In genomic region chr11:134178275-134178674, GRCh38 we compare ENCODE assay signal across 31 cellular contexts.
"Had no signal": no experiment of that assay in that cellular context is flagged by ENCODE, and none has a peak within 500 bp of the region (broad histone marks: within the 10 kb centered on the region; RNA-seq: fewer than 3 reads in every experiment).

No MANE protein-coding gene starts in this region.

- H3K4me3 ChIP-seq: heart right ventricle, mucosa of descending colon, neural progenitor cell, prostate gland, right atrium auricular region, smooth muscle cell, thoracic aorta, tibial nerve, upper lobe of right lung, uterus had no signal

- H3K36me3 ChIP-seq: thoracic aorta, uterus had no signal

- H3K9me3 Mint-ChIP-seq: effector memory CD8-positive, alpha-beta T cell; mesothelial cell of epicardium; naive B cell; nephron; neural progenitor cell had no signal

- H3K4me1 ChIP-seq: heart right ventricle, neural progenitor cell, prostate gland, right atrium auricular region, tibial nerve, upper lobe of right lung, uterus had no signal

- H3K9ac ChIP-seq: neural progenitor cell had no signal

- H3K27ac Mint-ChIP-seq: mesothelial cell of epicardium, nephron, neural progenitor cell had no signal

- ATAC-seq: effector memory CD8-positive, alpha-beta T cell; esophagus mucosa; left colon; mucosa of descending colon; sciatic nerve; upper lobe of right lung had no signal

- DNase-seq: cerebellar nuclear complex; cortex of kidney; effector memory CD8-positive, alpha-beta T cell; foreskin melanocyte; glutamatergic neuron; heart right ventricle; hippocampal formation; left colon; mesenchymal stem cell; mucosa of descending colon; naive B cell; nucleus accumbens; stimulated activated CD4-positive, alpha-beta T cell treated with anti-CD3 and anti-CD28 coated beads, Interleukin-12 subunit alpha, Interleukin-12 subunit beta, amount 100 ng/mL, for 4 hours; stimulated activated CD4-positive, alpha-beta T cell treated with anti-CD3 and anti-CD28 coated beads, Interleukin-1b, Interleukin-23, amount 100 ng/mL, for 48 hours; stimulated activated CD4-positive, alpha-beta T cell treated with anti-CD3 and anti-CD28 coated beads, Interleukin-4, amount 100 ng/mL, for 1 hour; stimulated activated CD8-positive, alpha-beta memory T cell treated with anti-CD3 and anti-CD28 coated beads, Interleukin-4, amount 100 ng/mL, for 48 hours; stimulated activated naive CD4-positive, alpha-beta T cell treated with Interleukin-2 at 50 U/mL for 16 hours; substantia nigra; upper lobe of right lung; uterus had no signal

- H3K27me3 ChIP-seq: heart right ventricle, neural progenitor cell, right atrium auricular region, tibial nerve, upper lobe of right lung, uterus had no signal

- H3K27me3 Mint-ChIP-seq: effector memory CD8-positive, alpha-beta T cell; naive B cell had no signal

- H3K27ac ChIP-seq: epithelial cell of prostate, heart right ventricle, neural progenitor cell, prostate gland, right atrium auricular region, tibial nerve, upper lobe of right lung, uterus had no signal

- H3K4me1 Mint-ChIP-seq: mesothelial cell of epicardium, naive B cell, nephron, neural progenitor cell had no signal

- H3K9me3 ChIP-seq: heart right ventricle, mucosa of descending colon, prostate gland, right atrium auricular region, thoracic aorta, tibial nerve, upper lobe of right lung, uterus had no signal

- H3K4me3 Mint-ChIP-seq: effector memory CD8-positive, alpha-beta T cell; mesothelial cell of epicardium; naive B cell; nephron; neural progenitor cell had no signal
